In the genomic region with DNA sequence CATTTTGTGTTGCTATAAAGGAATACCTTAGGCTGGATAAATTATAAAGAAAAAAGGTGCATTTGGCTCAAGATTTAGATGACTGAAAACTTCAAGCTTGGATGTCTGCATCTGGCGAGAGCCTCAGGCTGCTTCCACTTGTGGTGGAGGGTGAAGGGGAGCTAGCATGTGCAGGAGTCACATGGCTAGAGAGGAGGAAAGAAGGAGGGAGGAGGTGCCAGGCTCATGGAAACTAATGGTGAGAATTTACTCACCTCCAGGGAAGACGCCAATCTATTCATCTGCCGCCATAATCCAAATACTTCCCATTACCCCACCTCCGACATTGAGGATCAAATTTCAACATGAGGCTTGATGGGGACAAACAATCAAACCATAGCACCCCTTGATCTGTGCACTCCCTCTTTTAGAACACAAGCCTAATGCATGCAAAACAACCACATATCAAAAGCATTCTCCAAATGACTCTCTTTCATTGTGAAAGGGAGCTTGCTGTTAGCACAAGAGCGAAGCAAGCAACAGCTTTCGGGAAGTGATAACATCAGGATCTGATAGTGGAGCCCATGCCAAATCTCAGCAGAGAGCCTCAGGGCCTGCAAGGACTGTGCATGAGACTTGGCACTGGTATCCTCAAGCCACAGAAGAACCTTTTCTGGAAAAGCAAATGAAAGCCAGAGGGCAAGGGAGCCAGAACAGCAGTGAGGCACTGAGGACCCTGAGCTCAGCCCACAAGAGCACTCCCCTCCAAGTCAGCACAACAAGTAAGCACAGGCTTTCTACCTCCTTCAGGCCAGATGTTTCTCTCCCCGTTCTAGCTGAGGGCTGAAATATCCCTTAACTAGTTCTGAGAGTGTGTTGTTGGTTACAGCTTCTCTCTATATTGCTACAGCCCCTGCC, we compare ENCODE assay signal across 14 cellular contexts. TPM values are rescaled to one million over a fixed set of nuclear protein-coding genes. Genes with fewer than 3 reads are reported as not detected.
DNase-seq lines count a peak whose midpoint lies in the region; ATAC-seq and TF ChIP-seq lines count a peak whose summit lies in the region.
"Had no signal": no experiment of that assay in that cellular context is flagged by ENCODE, and none has a peak within 500 bp of the region (broad histone marks: within the 10 kb centered on the region; RNA-seq: fewer than 3 reads in every experiment).

No MANE protein-coding gene starts in this region.

- CTCF ChIA-PET in CD8-positive, alpha-beta memory T cell (lab: Charles Lee): no interaction called here
- CTCF ChIA-PET in CD8-positive, alpha-beta T cell (lab: Charles Lee): no interaction called here

- no peak overlapping the region for H3K27ac ChIP-seq in CD8-positive, alpha-beta memory T cell (ENCODE audit: low read depth, low read length)
- no peak overlapping the region for H3K27ac ChIP-seq in CD8-positive, alpha-beta T cell (ENCODE audit: low read depth, low read length)
- H3K27ac ChIP-seq: parathyroid adenoma, testis had no signal

- H3K4me1 Mint-ChIP-seq in CD8-positive, alpha-beta memory T cell: no peaks in the 10 kb centered on the region
- no peaks in the 10 kb centered on the region for H3K4me1 Mint-ChIP-seq in CD8-positive, alpha-beta T cell (ENCODE audit: low read depth)
- H3K4me1 Mint-ChIP-seq: activated naive CD8-positive, alpha-beta T cell treated with anti-CD3 and anti-CD28 coated beads for 36 hours had no signal

- DNase-seq in NCI-H2196 (lab: John Stamatoyannopoulos, UW; ENCODE audit: unreplicated experiment) (peak; percentile 45), NCI-H2196 treated with DMSO at 0.1 percent for 48 hours (lab: John Stamatoyannopoulos, UW; ENCODE audit: unreplicated experiment) (no peak), NCI-H69 (lab: John Stamatoyannopoulos, UW) (peak; percentile 32), fibroblast of gingiva (ENCODE audit: low read depth) (peak; percentile 77), sciatic nerve (ENCODE audit: low spot score) (no peak), mucosa of descending colon (no peak)
- no peak for DNase-seq in CD8-positive, alpha-beta memory T cell
- DNase-seq in CD8-positive, alpha-beta T cell: no peak
- DNase-seq: activated naive CD8-positive, alpha-beta T cell treated with anti-CD3 and anti-CD28 coated beads for 36 hours; immature natural killer cell; NCI-H2029 treated with DMSO at 0.1 percent for 48 hours; testis had no signal

- no peak overlapping the region for H3K27ac Mint-ChIP-seq in CD8-positive, alpha-beta memory T cell
- H3K27ac Mint-ChIP-seq in CD8-positive, alpha-beta T cell: no peak overlapping the region
- H3K27ac Mint-ChIP-seq: activated naive CD8-positive, alpha-beta T cell treated with anti-CD3 and anti-CD28 coated beads for 36 hours; immature natural killer cell had no signal

- H3K9me3 Mint-ChIP-seq in CD8-positive, alpha-beta memory T cell: peaks cover 0 to 4% (median 0%) of the 10 kb centered on the region in 5 donors
- no peaks in the 10 kb centered on the region for H3K9me3 Mint-ChIP-seq in CD8-positive, alpha-beta T cell
- H3K9me3 Mint-ChIP-seq: activated naive CD8-positive, alpha-beta T cell treated with anti-CD3 and anti-CD28 coated beads for 36 hours; immature natural killer cell had no signal

- intact Hi-C loops in sciatic nerve (cut with DNase I): no loop called here
- intact Hi-C loops in mucosa of descending colon (cut with DNase I, micrococcal nuclease): no loop called here
- intact Hi-C loops in CD8-positive, alpha-beta T cell (cut with DNase I, micrococcal nuclease): no loop called here

- H3K27me3 Mint-ChIP-seq in CD8-positive, alpha-beta memory T cell: peaks cover 7 to 15% of the 10 kb centered on the region in 2 donors
- H3K27me3 Mint-ChIP-seq in CD8-positive, alpha-beta T cell (ENCODE audit: low read depth): peaks cover 10% of the 10 kb centered on the region
- H3K27me3 Mint-ChIP-seq: activated naive CD8-positive, alpha-beta T cell treated with anti-CD3 and anti-CD28 coated beads for 36 hours had no signal

- H3K9me3 ChIP-seq in mucosa of descending colon: no peaks in the 10 kb centered on the region
- no peaks in the 10 kb centered on the region for H3K9me3 ChIP-seq in CD8-positive, alpha-beta memory T cell (ENCODE audit: low read length)
- H3K9me3 ChIP-seq in CD8-positive, alpha-beta T cell (ENCODE audit: low read length): no peaks in the 10 kb centered on the region
- H3K9me3 ChIP-seq: testis had no signal

- no peak overlapping the region for H3K4me3 ChIP-seq in mucosa of descending colon
- H3K4me3 ChIP-seq in CD8-positive, alpha-beta memory T cell (ENCODE audit: low read length): no peak overlapping the region
- H3K4me3 ChIP-seq in CD8-positive, alpha-beta T cell (ENCODE audit: low read depth, low read length): no peak overlapping the region
- H3K4me3 ChIP-seq: testis had no signal

- POLR2A ChIA-PET in CD8-positive, alpha-beta memory T cell (lab: Charles Lee): no interaction called here
- POLR2A ChIA-PET in CD8-positive, alpha-beta T cell (lab: Charles Lee): no interaction called here

- H3K4me3 Mint-ChIP-seq in CD8-positive, alpha-beta memory T cell: no peak overlapping the region
- no peak overlapping the region for H3K4me3 Mint-ChIP-seq in CD8-positive, alpha-beta T cell
- H3K4me3 Mint-ChIP-seq: activated naive CD8-positive, alpha-beta T cell treated with anti-CD3 and anti-CD28 coated beads for 36 hours; immature natural killer cell had no signal

- ATAC-seq in sciatic nerve (peak; percentile 87), mucosa of descending colon (no peak)
- no peak for ATAC-seq in CD8-positive, alpha-beta T cell
- ATAC-seq: activated CD4-positive, CD25-positive, alpha-beta regulatory T cell treated with anti-CD3 and anti-CD28 coated beads, Interleukin-2, amount 50 U/mL, for 24 hours had no signal

- H3K36me3 ChIP-seq in mucosa of descending colon (ENCODE audit: low read depth): no peaks in the 10 kb centered on the region
- H3K36me3 ChIP-seq in CD8-positive, alpha-beta memory T cell (ENCODE audit: insufficient read depth, low read length): no peaks in the 10 kb centered on the region
- no peaks in the 10 kb centered on the region for H3K36me3 ChIP-seq in CD8-positive, alpha-beta T cell (ENCODE audit: insufficient read depth, low read length)

- H3K36me3 Mint-ChIP-seq in CD8-positive, alpha-beta memory T cell: no peaks in the 10 kb centered on the region
- no peaks in the 10 kb centered on the region for H3K36me3 Mint-ChIP-seq in CD8-positive, alpha-beta T cell
- H3K36me3 Mint-ChIP-seq: activated naive CD8-positive, alpha-beta T cell treated with anti-CD3 and anti-CD28 coated beads for 36 hours had no signal

- no peak for TF ChIP-seq CTCF in mucosa of descending colon (IDR thresholded peaks at IDR 0.05)
- no peak for TF ChIP-seq CTCF in CD8-positive, alpha-beta T cell (IDR thresholded peaks at IDR 0.05)

- H3K27me3 ChIP-seq in CD8-positive, alpha-beta memory T cell (ENCODE audit: insufficient read depth, low read length, poor library complexity, severe bottlenecking): no peaks in the 10 kb centered on the region
- H3K27me3 ChIP-seq in CD8-positive, alpha-beta T cell (ENCODE audit: insufficient read depth, low read length): no peaks in the 10 kb centered on the region
- H3K27me3 ChIP-seq: testis had no signal

- H3K4me1 ChIP-seq in mucosa of descending colon (ENCODE audit: low read depth): no peaks in the 10 kb centered on the region
- H3K4me1 ChIP-seq in CD8-positive, alpha-beta memory T cell (ENCODE audit: insufficient read depth, low read length): no peaks in the 10 kb centered on the region
- H3K4me1 ChIP-seq in CD8-positive, alpha-beta T cell (ENCODE audit: insufficient read depth, low read length): no peaks in the 10 kb centered on the region
- H3K4me1 ChIP-seq: parathyroid adenoma, testis had no signal

RNA-seq across cellular contexts. Expression of gene THBS1, which starts 50.2 kb away (rescaled TPM):
- total RNA-seq in sciatic nerve (1,018 TPM), mucosa of descending colon (100 to 1,000 TPM; 209 to 356 (median 288) TPM)
- 1 to 10 TPM; 6.6 to 6.9 TPM for total RNA-seq in CD8-positive, alpha-beta memory T cell
- polyA plus RNA-seq in CD8-positive, alpha-beta memory T cell: 0.72 TPM
- 10 to 100 TPM; 13.5 to 16.1 TPM for total RNA-seq in CD8-positive, alpha-beta T cell

Comparison
In these comparisons a context has a peak if more than half of its experiments do, and no peak if none do; other contexts are left out.
1. DNase-seq: peak in NCI-H2196 (single experiment), NCI-H69 (single experiment) and fibroblast of gingiva (single experiment); none in NCI-H2196 treated with DMSO at 0.1 percent for 48 hours (single experiment), sciatic nerve (single experiment), mucosa of descending colon (0 of 3), CD8-positive, alpha-beta memory T cell (0 of 5) and CD8-positive, alpha-beta T cell (0 of 7).
2. RNA of gene THBS1, which starts 50.2 kb away (total RNA-seq): 1,018 TPM in sciatic nerve (single experiment) and 209 to 356 TPM in mucosa of descending colon; 13.5 to 16.1 TPM in CD8-positive, alpha-beta T cell and 6.6 to 6.9 TPM in CD8-positive, alpha-beta memory T cell; every median in the first group is over 10 times any median in the second.